28 cellular contexts compared by ENCODE assay signal in the genomic region with DNA sequence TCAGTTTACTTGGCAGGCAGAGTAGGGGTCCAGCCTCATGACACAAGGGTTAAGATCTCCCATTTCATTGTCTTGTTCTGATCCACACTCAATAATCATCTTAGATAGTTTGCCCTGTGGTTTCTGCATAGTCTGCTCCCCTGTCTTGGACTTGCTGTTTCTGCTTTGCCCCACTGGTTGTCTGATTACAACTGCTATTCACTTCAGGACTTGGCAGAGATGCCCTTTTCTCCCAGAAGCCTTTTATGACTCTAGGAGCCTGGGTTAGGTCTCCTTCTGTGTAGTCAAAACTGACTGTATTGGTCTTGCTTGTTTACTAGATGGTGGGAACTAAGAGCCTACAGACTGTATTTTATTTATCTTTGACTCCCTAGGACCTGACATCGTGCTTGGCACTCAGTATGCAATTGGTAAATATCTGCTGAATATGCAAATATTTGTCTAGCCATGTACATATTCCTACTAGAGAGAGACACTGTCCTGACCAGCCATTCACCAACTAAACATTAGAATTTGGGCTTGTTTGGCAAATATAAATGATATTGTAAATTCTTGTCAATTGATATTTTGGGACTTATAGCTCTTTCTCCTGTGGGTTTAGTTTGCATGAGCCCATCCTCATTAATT.
"Had no signal": no experiment of that assay in that cellular context is flagged by ENCODE, and none has a peak within 500 bp of the region (broad histone marks: within the 10 kb centered on the region; RNA-seq: fewer than 3 reads in every experiment).

No MANE protein-coding gene starts in this region.

- H3K36me3 ChIP-seq: neural progenitor cell, sigmoid colon, upper lobe of right lung, WERI-Rb-1 had no signal

- H3K4me3 Mint-ChIP-seq: activated naive CD8-positive, alpha-beta T cell; central memory CD8-positive, alpha-beta T cell; memory B cell; naive thymus-derived CD8-positive, alpha-beta T cell; neural progenitor cell; stimulated activated effector memory CD8-positive, alpha-beta T cell treated with anti-CD3 and anti-CD28 coated beads, Interleukin-12 subunit alpha, Interleukin-12 subunit beta, amount 100 ng/mL, for 72 hours; stimulated activated naive CD8-positive, alpha-beta T cell treated with anti-CD3 and anti-CD28 coated beads, Interleukin-15, Interleukin-2, amounts not matched to agents 100 ng/mL and 50 ng/mL, for 24 hours; T-helper 17 cell had no signal

- H3K9me3 Mint-ChIP-seq: central memory CD8-positive, alpha-beta T cell; memory B cell; naive thymus-derived CD8-positive, alpha-beta T cell; neural progenitor cell; stimulated activated effector memory CD8-positive, alpha-beta T cell treated with anti-CD3 and anti-CD28 coated beads, Interleukin-12 subunit alpha, Interleukin-12 subunit beta, amount 100 ng/mL, for 72 hours; stimulated activated naive CD8-positive, alpha-beta T cell treated with anti-CD3 and anti-CD28 coated beads, Interleukin-15, Interleukin-2, amounts not matched to agents 100 ng/mL and 50 ng/mL, for 24 hours had no signal

- ATAC-seq: activated CD4-positive, CD25-positive, alpha-beta regulatory T cell treated with anti-CD3 and anti-CD28 coated beads, Interleukin-2, amount 50 U/mL, for 24 hours; naive thymus-derived CD8-positive, alpha-beta T cell; stimulated activated effector memory CD8-positive, alpha-beta T cell treated with anti-CD3 and anti-CD28 coated beads, Interleukin-12 subunit alpha, Interleukin-12 subunit beta, amount 100 ng/mL, for 72 hours; T-helper 17 cell; upper lobe of right lung had no signal

- H3K27me3 ChIP-seq: neural progenitor cell, sigmoid colon, upper lobe of right lung had no signal

- H3K9me3 ChIP-seq: sigmoid colon, upper lobe of right lung had no signal

- H3K4me2 ChIP-seq: neural progenitor cell had no signal

- DNase-seq: activated CD4-positive, alpha-beta T cell treated with anti-CD3 and anti-CD28 coated beads for 48 hours; activated CD4-positive, alpha-beta T cell treated with anti-CD3 and anti-CD28 coated beads, Interleukin-2, amount 50 U/mL, for 48 hours; activated CD8-positive, alpha-beta memory T cell treated with anti-CD3 and anti-CD28 coated beads for 24 hours; activated effector memory CD4-positive, alpha-beta T cell treated with Interleukin-2 at 50 U/mL for 16 hours; activated naive CD4-positive, alpha-beta T cell treated with Interleukin-2 at 50 U/mL for 16 hours; anterior cingulate cortex; dermis blood vessel endothelial cell; effector CD8-positive, alpha-beta T cell; glutamatergic neuron; islet precursor cell; midbrain; naive thymus-derived CD8-positive, alpha-beta T cell; posterior cingulate gyrus; sigmoid colon; small intestine; stimulated activated CD4-positive, alpha-beta T cell treated with anti-CD3 and anti-CD28 coated beads, Interleukin-4, amount 100 ng/mL, for 24 hours; T-helper 17 cell; T1000; upper lobe of right lung; WERI-Rb-1 had no signal

- H3K4me1 ChIP-seq: neural progenitor cell had no signal

- H3K27ac Mint-ChIP-seq: activated naive CD8-positive, alpha-beta T cell; memory B cell; naive thymus-derived CD8-positive, alpha-beta T cell; neural progenitor cell; stimulated activated effector memory CD8-positive, alpha-beta T cell treated with anti-CD3 and anti-CD28 coated beads, Interleukin-12 subunit alpha, Interleukin-12 subunit beta, amount 100 ng/mL, for 72 hours; stimulated activated naive CD8-positive, alpha-beta T cell treated with anti-CD3 and anti-CD28 coated beads, Interleukin-15, Interleukin-2, amounts not matched to agents 100 ng/mL and 50 ng/mL, for 24 hours; T-helper 17 cell had no signal

- H3K36me3 Mint-ChIP-seq: activated naive CD8-positive, alpha-beta T cell; memory B cell; naive thymus-derived CD8-positive, alpha-beta T cell; neural progenitor cell; stimulated activated effector memory CD8-positive, alpha-beta T cell treated with anti-CD3 and anti-CD28 coated beads, Interleukin-12 subunit alpha, Interleukin-12 subunit beta, amount 100 ng/mL, for 72 hours had no signal

- H3K4me1 Mint-ChIP-seq: central memory CD8-positive, alpha-beta T cell; memory B cell; naive thymus-derived CD8-positive, alpha-beta T cell; stimulated activated effector memory CD8-positive, alpha-beta T cell treated with anti-CD3 and anti-CD28 coated beads, Interleukin-12 subunit alpha, Interleukin-12 subunit beta, amount 100 ng/mL, for 72 hours; T-helper 17 cell had no signal

- H2AFZ ChIP-seq: neural progenitor cell had no signal

- H3K9ac ChIP-seq: neural progenitor cell had no signal

- H3K4me3 ChIP-seq: neural progenitor cell, sigmoid colon, upper lobe of right lung had no signal

- H3K27ac ChIP-seq: epithelial cell of prostate, neural progenitor cell, upper lobe of right lung, WERI-Rb-1 had no signal
